31 cellular contexts compared by ENCODE assay signal in the genomic region with DNA sequence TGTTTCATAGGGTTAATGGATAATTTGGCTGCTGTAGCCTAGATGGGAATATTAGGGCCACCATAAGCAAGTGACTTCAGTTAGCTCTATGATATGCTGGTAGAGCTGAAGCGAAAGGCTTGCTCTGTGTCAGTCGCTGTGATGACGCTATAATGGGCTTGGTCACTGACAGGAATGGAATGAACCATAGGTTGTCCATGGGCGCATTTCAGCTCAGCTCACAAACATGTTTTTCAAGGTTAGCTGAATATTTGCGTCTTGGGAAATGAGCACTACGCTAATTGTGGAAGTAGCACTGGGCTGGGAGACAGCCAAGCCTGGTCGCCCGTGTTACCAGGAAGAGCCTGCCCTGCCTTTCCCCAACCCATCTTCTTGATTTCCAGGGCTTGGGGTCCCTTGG. TPM values are rescaled to one million over a fixed set of nuclear protein-coding genes. Genes with fewer than 3 reads are reported as not detected.
"Had no signal": no experiment of that assay in that cellular context is flagged by ENCODE, and none has a peak within 500 bp of the region (broad histone marks: within the 10 kb centered on the region; RNA-seq: fewer than 3 reads in every experiment).

No MANE protein-coding gene starts in this region.

- ATAC-seq: natural killer cell; psoas muscle; right cardiac atrium; right lobe of liver; stimulated activated memory B cell treated with anti-CD40 and anti-IgM and Interleukin-4, amounts not matched to agents 10 μg/mL and 1 μg/mL and 100 μg/mL, for 72 hours; stimulated activated naive CD8-positive, alpha-beta T cell treated with anti-CD3 and anti-CD28 coated beads, Interleukin-15, amount 100 ng/mL, for 72 hours; stimulated activated naive CD8-positive, alpha-beta T cell treated with anti-CD3 and anti-CD28 coated beads, Interleukin-15, Interleukin-2, amounts not matched to agents 100 U/mL and 50 U/mL, for 24 hours had no signal

- H3K27me3 Mint-ChIP-seq: progenitor cell of endocrine pancreas; stimulated activated naive CD8-positive, alpha-beta T cell treated with anti-CD3 and anti-CD28 coated beads, Interleukin-15, amount 100 ng/mL, for 72 hours had no signal

- H3K27ac Mint-ChIP-seq: natural killer cell; nephron; neural progenitor cell; progenitor cell of endocrine pancreas; stimulated activated memory B cell treated with anti-CD40 and anti-IgM and Interleukin-4, amounts not matched to agents 10 μg/mL and 1 μg/mL and 100 μg/mL, for 72 hours; stimulated activated naive CD8-positive, alpha-beta T cell treated with anti-CD3 and anti-CD28 coated beads, Interleukin-15, amount 100 ng/mL, for 72 hours had no signal

- H3K9me3 ChIP-seq: ovary, psoas muscle, right lobe of liver, sigmoid colon, suprapubic skin, testis, tibial artery, transverse colon, upper lobe of left lung, vagina had no signal

- H3K4me3 ChIP-seq: neural progenitor cell, ovary, psoas muscle, right lobe of liver, sigmoid colon, smooth muscle cell, spleen, suprapubic skin, testis, tibial artery, transverse colon, upper lobe of left lung, vagina had no signal

- H3K27me3 ChIP-seq: ovary, right lobe of liver, suprapubic skin, testis, transverse colon, upper lobe of left lung, vagina had no signal

- H3K27ac ChIP-seq: neural progenitor cell, ovary, parathyroid adenoma, psoas muscle, right lobe of liver, sigmoid colon, spleen, suprapubic skin, testis, tibial artery, upper lobe of left lung, vagina had no signal

- H3K4me3 Mint-ChIP-seq: natural killer cell; nephron; neural progenitor cell; stimulated activated memory B cell treated with anti-CD40 and anti-IgM and Interleukin-4, amounts not matched to agents 10 μg/mL and 1 μg/mL and 100 μg/mL, for 72 hours; stimulated activated naive CD8-positive, alpha-beta T cell treated with anti-CD3 and anti-CD28 coated beads, Interleukin-15, amount 100 ng/mL, for 72 hours had no signal

- DNase-seq: natural killer cell; occipital lobe; ovary; posterior cingulate gyrus; psoas muscle; right cardiac atrium; right lobe of liver; sigmoid colon; spleen; stimulated activated CD4-positive, alpha-beta T cell treated with anti-CD3 and anti-CD28 coated beads, Interleukin-12 subunit alpha, Interleukin-12 subunit beta, amount 100 ng/mL, for 4 hours; stimulated activated CD4-positive, alpha-beta T cell treated with anti-CD3 and anti-CD28 coated beads, Interleukin-1b, Interleukin-23, amount 100 ng/mL, for 48 hours; stimulated activated CD4-positive, alpha-beta T cell treated with anti-CD3 and anti-CD28 coated beads, Interleukin-4, amount 100 ng/mL, for 1 hour; stimulated activated CD4-positive, alpha-beta T cell treated with anti-CD3 and anti-CD28 coated beads, Interleukin-4, amount 100 ng/mL, for 4 hours; stimulated activated CD8-positive, alpha-beta memory T cell treated with anti-CD3 and anti-CD28 coated beads, Interleukin-4, amount 100 ng/mL, for 48 hours; stimulated activated naive CD4-positive, alpha-beta T cell; stimulated activated naive CD8-positive, alpha-beta T cell treated with anti-CD3 and anti-CD28 coated beads, Interleukin-15, amount 100 ng/mL, for 72 hours; stimulated activated naive CD8-positive, alpha-beta T cell treated with anti-CD3 and anti-CD28 coated beads, Interleukin-15, Interleukin-2, amounts not matched to agents 100 U/mL and 50 U/mL, for 24 hours; substantia nigra; testis; tibial artery; transverse colon; upper lobe of left lung had no signal

- H3K36me3 ChIP-seq: neural progenitor cell, ovary, right lobe of liver, sigmoid colon, spleen, suprapubic skin, tibial artery, transverse colon, upper lobe of left lung, vagina had no signal

- FAIRE-seq: urothelium cell line had no signal

- H3K36me3 Mint-ChIP-seq: natural killer cell; neural progenitor cell; stimulated activated memory B cell treated with anti-CD40 and anti-IgM and Interleukin-4, amounts not matched to agents 10 μg/mL and 1 μg/mL and 100 μg/mL, for 72 hours had no signal

- H3K9ac ChIP-seq: neural progenitor cell, parathyroid adenoma had no signal

- H3K4me1 ChIP-seq: psoas muscle had no signal

- H3K9me3 Mint-ChIP-seq: natural killer cell; stimulated activated memory B cell treated with anti-CD40 and anti-IgM and Interleukin-4, amounts not matched to agents 10 μg/mL and 1 μg/mL and 100 μg/mL, for 72 hours had no signal

RNA-seq across cellular contexts. Expression of a gene that starts 3.2 kb away (rescaled TPM):
- total RNA-seq: occipital lobe, progenitor cell of endocrine pancreas, vagina had no signal
